In genomic region chr3:46909535-46910161, GRCh38 we compare ENCODE assay signal across 9 cellular contexts. TPM values are rescaled to one million over a fixed set of nuclear protein-coding genes. Genes with fewer than 3 reads are reported as not detected.
DNase-seq lines count a peak whose midpoint lies in the region; TF ChIP-seq lines count a peak whose summit lies in the region.
"Had no signal": no experiment of that assay in that cellular context is flagged by ENCODE, and none has a peak within 500 bp of the region (broad histone marks: within the 10 kb centered on the region; RNA-seq: fewer than 3 reads in every experiment).

No MANE protein-coding gene starts in this region.

- H4K12ac ChIP-seq in trophoblast cell (ENCODE audit: low read depth, low read length) = no peak overlapping the region

- H3K4me3 ChIP-seq in trophoblast cell (ENCODE audit: low read depth, low read length) (no peak overlapping the region), thyroid gland (replicated peaks in 1 of 3) (no peak overlapping the region)

- intact Hi-C loops in thyroid gland (cut with DNase I) = loop anchor here (5.0 kb wide), 2 partner anchors 42 to 202 kb away; no protein-coding TSS in a partner anchor

- H3K36me3 ChIP-seq in trophoblast cell (ENCODE audit: control insufficient read depth in 1 of 2, insufficient read depth in 2 of 2, low read length in 2 of 2) (no peaks in the 10 kb centered on the region), thyroid gland (no peaks in the 10 kb centered on the region)

- H3K4me2 ChIP-seq in trophoblast cell (ENCODE audit: low read length) = no peak overlapping the region

- H3K4me1 ChIP-seq in trophoblast cell (ENCODE audit: control insufficient read depth in 1 of 2, insufficient read depth in 2 of 2, low read length in 2 of 2) = no peaks in the 10 kb centered on the region
- peaks cover 12 to 32% of the 10 kb centered on the region in 2 donors for H3K4me1 ChIP-seq in thyroid gland

- no peaks in the 10 kb centered on the region for H3K79me1 ChIP-seq in trophoblast cell (ENCODE audit: low read length)

- no peak overlapping the region for H3K9ac ChIP-seq in trophoblast cell (ENCODE audit: low read length)

- H3K9me3 ChIP-seq in trophoblast cell (ENCODE audit: insufficient read depth, low read depth, low read length) = no peaks in the 10 kb centered on the region
- H3K9me3 ChIP-seq in thyroid gland = no peaks in the 10 kb centered on the region

- no peak overlapping the region for H3K4ac ChIP-seq in trophoblast cell (ENCODE audit: low read depth, low read length)

- H3K23ac ChIP-seq in trophoblast cell (ENCODE audit: low read length) = no peak overlapping the region

- H2BK5ac ChIP-seq in trophoblast cell (ENCODE audit: low read depth, low read length, poor library complexity) = no peak overlapping the region

- H3K14ac ChIP-seq in trophoblast cell (ENCODE audit: low read length) = no peak overlapping the region

- no peak overlapping the region for H4K8ac ChIP-seq in trophoblast cell (ENCODE audit: low read depth, low read length)

- H2AFZ ChIP-seq in trophoblast cell (ENCODE audit: insufficient read depth, low read length, poor library complexity) = no peak overlapping the region

- DNase-seq in NCI-H1694 treated with DMSO at 0.1 percent for 48 hours (lab: John Stamatoyannopoulos, UW) (peak; percentile 28), NCI-H1694 (lab: John Stamatoyannopoulos, UW) (no peak), M059J (ENCODE audit: low read depth) (peak; percentile 74), SK-N-DZ (ENCODE audit: low spot score) (peak; percentile 84), glomerular visceral epithelial cell (ENCODE audit: extremely low spot score) (peak; percentile 84), trophoblast cell (peak; percentile 75 to 85), thyroid gland (peak; percentile 94 to 96)
- DNase-seq in activated gamma-delta T cell treated with anti-CD3 and anti-CD28 coated beads, Interleukin-2, amount 50 U/mL, for 16 hours (ENCODE audit: low read depth) = peak; percentile 69

- H3K27me3 ChIP-seq in trophoblast cell (ENCODE audit: insufficient read depth, low read length) = no peaks in the 10 kb centered on the region
- H3K27me3 ChIP-seq in thyroid gland = no peaks in the 10 kb centered on the region

- no CpG with 5 or more reads among the region's 18 CpGs for WGBS in trophoblast cell (ENCODE audit: extremely low coverage, insufficient coverage, insufficient read length)
- 12 to 27% methylated on average over 5 to 9 of the region's 18 CpGs for WGBS in thyroid gland, 2 donors

- H3K79me2 ChIP-seq in trophoblast cell (ENCODE audit: control insufficient read depth, insufficient read depth, low read length, poor library complexity) = no peaks in the 10 kb centered on the region

- H4K91ac ChIP-seq in trophoblast cell (ENCODE audit: low read depth, low read length) = no peak overlapping the region

- H2BK120ac ChIP-seq in trophoblast cell (ENCODE audit: insufficient read depth, low read length, poor library complexity) = no peak overlapping the region

- no peak for TF ChIP-seq POLR2A in thyroid gland (IDR thresholded peaks at IDR 0.05)

- H3K27ac ChIP-seq in trophoblast cell (ENCODE audit: low read depth, low read length) = no peak overlapping the region
- H3K27ac ChIP-seq in thyroid gland = no peak overlapping the region

- no peak overlapping the region for H2AK5ac ChIP-seq in trophoblast cell (ENCODE audit: low read length)

- no peak overlapping the region for H2BK12ac ChIP-seq in trophoblast cell (ENCODE audit: low read length)

- H3K18ac ChIP-seq in trophoblast cell (ENCODE audit: low read length) = no peak overlapping the region

- TF ChIP-seq CTCF in thyroid gland (IDR thresholded peaks at IDR 0.05) = peak; percentile 82 to 97 (median 94)

RNA-seq across cellular contexts. Expression of gene PTH1R, which starts 32.1 kb away (rescaled TPM):
- total RNA-seq in M059J (2014; rRNA removed; shearing (Covaris generic)) = 0.49 and 1.4 TPM in 2 replicates
- polyA plus RNA-seq in SK-N-DZ (2014; cell fraction: cytosol; rRNA removed) = 0.43 and 0.46 TPM in 2 replicates
- 1.3 and 2.0 TPM in 2 replicates for polyA plus RNA-seq in SK-N-DZ (2014; cell fraction: nucleus; rRNA removed)
- polyA plus RNA-seq in trophoblast cell (2013) = 9.5 and 11.3 TPM in 2 replicates
- 10 to 100 TPM in 1 of 4 donors, 1 to 10 TPM in 3; 1.2 to 10.6 (median 4.4) TPM for total RNA-seq in thyroid gland

RNA-seq across cellular contexts. Expression of gene MYL3, which starts 46.4 kb away (rescaled TPM):
- total RNA-seq in M059J (2014; rRNA removed; shearing (Covaris generic)) = 2.6 TPM in 1 of 2 replicates, not detected in the other
- polyA plus RNA-seq in SK-N-DZ (2014; cell fraction: cytosol; rRNA removed) = not detected in 2 replicates
- not detected in 2 replicates for polyA plus RNA-seq in SK-N-DZ (2014; cell fraction: nucleus; rRNA removed)
- polyA plus RNA-seq in trophoblast cell (2013) = 0.86 and 1.3 TPM in 2 replicates
- 1 to 10 TPM in 2 of 4 donors, not detected in 2; 1.8 to 2.8 TPM for total RNA-seq in thyroid gland
- total RNA-seq: pulmonary artery endothelial cell had no signal
